8 cellular contexts compared by ENCODE assay signal in genomic region chr5:141604318-141604717, GRCh38. TPM values are rescaled to one million over a fixed set of nuclear protein-coding genes. Genes with fewer than 3 reads are reported as not detected.
A peak's percentile ranks its signal among the peaks of the same experiment; 100 is the strongest.
DNase-seq lines count a peak whose midpoint lies in the region; ATAC-seq, FAIRE-seq and TF ChIP-seq lines count a peak whose summit lies in the region.

No MANE protein-coding gene starts in this region.

- peaks cover 97% of the 10 kb centered on the region for H3K4me1 ChIP-seq in BLaER1
- peaks cover 2 to 97% (median 54%) of the 10 kb centered on the region in 9 donors for H3K4me1 ChIP-seq in heart right ventricle
- peaks cover 4 to 5% of the 10 kb centered on the region in 2 donors for H3K4me1 ChIP-seq in small intestine (ENCODE audit: control insufficient read depth in 2 of 2, insufficient read depth in 1 of 2, low read depth in 1 of 2, low read length in 1 of 2)

- H3K27me3 ChIP-seq in BLaER1: no peaks in the 10 kb centered on the region
- no peaks in the 10 kb centered on the region for H3K27me3 ChIP-seq in heart right ventricle
- no peaks in the 10 kb centered on the region for H3K27me3 ChIP-seq in small intestine (ENCODE audit: control insufficient read depth in 2 of 2, insufficient read depth in 2 of 2, low read length in 2 of 2)

- POLR2A ChIA-PET in activated CD4-positive, alpha-beta memory T cell treated with anti-CD3 and anti-CD28 coated beads, Interleukin-2, amount 10 ng/mL, durations not matched to agents 7 days and 5 days (lab: Charles Lee): interaction anchor here (1.0 to 4.9 kb wide), 4 partner anchors 10 to 32 kb away, joined by 3 to 57 read pairs (median 21); partner anchors contain the start of genes DIAPH1, HDAC3 and RELL2

- 0 out of 2 replicates have a peak, but pooled peaks cover 6% of the 10 kb centered on the region for H4K20me1 ChIP-seq in BLaER1

- peak overlapping the region; percentile 94 for H3K27ac Mint-ChIP-seq in activated CD4-positive, alpha-beta memory T cell treated with anti-CD3 and anti-CD28 coated beads, Interleukin-2, amount 10 ng/mL, durations not matched to agents 7 days and 5 days

- WGBS in heart right ventricle, 2 donors: 31 to 51% methylated on average over 3 of the region's 3 CpGs
- WGBS in small intestine, 3 donors: 12 to 29% (median 19%) methylated on average over 3 of the region's 3 CpGs

- intact Hi-C loops in heart right ventricle (cut with DNase I): no loop called here

- H3K9me3 Mint-ChIP-seq in activated CD4-positive, alpha-beta memory T cell treated with anti-CD3 and anti-CD28 coated beads, Interleukin-2, amount 10 ng/mL, durations not matched to agents 7 days and 5 days: no peaks in the 10 kb centered on the region

- H3K4me1 Mint-ChIP-seq in activated CD4-positive, alpha-beta memory T cell treated with anti-CD3 and anti-CD28 coated beads, Interleukin-2, amount 10 ng/mL, durations not matched to agents 7 days and 5 days: peaks cover 82% of the 10 kb centered on the region

- ATAC-seq in heart right ventricle: peak; percentile 76 to 97 (median 86)

- H3K27ac ChIP-seq in BLaER1 (peak overlapping the region; percentile 90), heart right ventricle (peak overlapping the region; percentile 12 to 88 (median 75)), small intestine (ENCODE audit: low read depth in 1 of 2, low read length in 1 of 2) (peak overlapping the region; percentile 48 to 75)

- FAIRE-seq in small intestine (lab: Jason Lieb, UNC): no peak

- DNase-seq in HUDEP-2 (lab: John Stamatoyannopoulos, UW; ENCODE audit: unreplicated experiment in 76 of 76): peak in 45 of 76 experiments; percentile 1 to 67 (median 27)
- DNase-seq in activated CD4-positive, alpha-beta memory T cell treated with anti-CD3 and anti-CD28 coated beads, Interleukin-2, amount 10 ng/mL, durations not matched to agents 7 days and 5 days: peak; percentile 25
- peak in 1 of 2 donors; percentile 62 for DNase-seq in heart right ventricle
- DNase-seq in small intestine: peak; percentile 72
- no peak for DNase-seq in activated CD4-positive, CD25-positive, alpha-beta regulatory T cell treated with anti-CD3 and anti-CD28 coated beads, Interleukin-2, amount 50 U/mL, for 72 hours
- no peak for DNase-seq in amygdala (lab: John Stamatoyannopoulos, UW)
- DNase-seq in NCI-H2107 (lab: John Stamatoyannopoulos, UW): no peak

- no peaks in the 10 kb centered on the region for H3K9me3 ChIP-seq in BLaER1
- no peaks in the 10 kb centered on the region for H3K9me3 ChIP-seq in heart right ventricle
- H3K9me3 ChIP-seq in small intestine (ENCODE audit: control insufficient read depth, low read depth): no peaks in the 10 kb centered on the region

- peak overlapping the region; percentile 68 for H3K4me3 Mint-ChIP-seq in activated CD4-positive, alpha-beta memory T cell treated with anti-CD3 and anti-CD28 coated beads, Interleukin-2, amount 10 ng/mL, durations not matched to agents 7 days and 5 days

- H3K4me3 ChIP-seq in BLaER1 (0 out of 2 replicates have a peak overlapping the region, but pooled peaks have one; percentile 11), heart right ventricle (peak overlapping the region in 1 of 10 donors; percentile 10), small intestine (ENCODE audit: low read depth in 1 of 2, low read length in 2 of 2) (peak overlapping the region in 1 of 2 donors; percentile 7)

- H3K36me3 ChIP-seq in BLaER1 (peaks cover 18% of the 10 kb centered on the region; the same call in 1 of the 2 replicates), heart right ventricle (peaks cover 0 to 5% (median 0%) of the 10 kb centered on the region in 9 donors), small intestine (ENCODE audit: control insufficient read depth in 2 of 2, insufficient read depth in 2 of 2, low read length in 2 of 2) (no peaks in the 10 kb centered on the region)

- CTCF ChIA-PET in activated CD4-positive, alpha-beta memory T cell treated with anti-CD3 and anti-CD28 coated beads, Interleukin-2, amount 10 ng/mL, durations not matched to agents 7 days and 5 days (lab: Charles Lee): interaction anchor here (0.7 to 14.6 kb wide), 6 partner anchors 8 to 40 kb away, joined by 3 to 198 read pairs (median 10); partner anchors contain the start of gene DIAPH1

- H3K4me2 ChIP-seq in BLaER1: peak overlapping the region; percentile 73

- H3K9ac ChIP-seq in BLaER1: peak overlapping the region; percentile 43; the same call in 1 of the 2 replicates

- TF ChIP-seq CTCF in heart right ventricle (IDR thresholded peaks at IDR 0.05): no peak

- no peaks in the 10 kb centered on the region for H3K27me3 Mint-ChIP-seq in activated CD4-positive, alpha-beta memory T cell treated with anti-CD3 and anti-CD28 coated beads, Interleukin-2, amount 10 ng/mL, durations not matched to agents 7 days and 5 days

- peaks cover 40% of the 10 kb centered on the region for H3K36me3 Mint-ChIP-seq in activated CD4-positive, alpha-beta memory T cell treated with anti-CD3 and anti-CD28 coated beads, Interleukin-2, amount 10 ng/mL, durations not matched to agents 7 days and 5 days (ENCODE audit: low read depth)

RNA-seq across cellular contexts. Expression of gene DIAPH1, which starts 14.5 kb away (rescaled TPM):
- 100 to 1,000 TPM; 317 to 323 TPM for total RNA-seq in activated CD4-positive, alpha-beta memory T cell treated with anti-CD3 and anti-CD28 coated beads, Interleukin-2, amount 10 ng/mL, durations not matched to agents 7 days and 5 days
- 10 to 100 TPM; 27.3 to 93.2 (median 46.9) TPM for total RNA-seq in heart right ventricle
- 10 to 100 TPM; 28.4 to 48.6 TPM for polyA plus RNA-seq in heart right ventricle
- polyA plus RNA-seq in small intestine: 10 to 100 TPM; 58.4 to 97.3 (median 87.8) TPM

RNA-seq across cellular contexts. Expression of gene HDAC3, which starts 32.3 kb away (rescaled TPM):
- total RNA-seq in activated CD4-positive, alpha-beta memory T cell treated with anti-CD3 and anti-CD28 coated beads, Interleukin-2, amount 10 ng/mL, durations not matched to agents 7 days and 5 days: 10 to 100 TPM; 72.0 to 77.9 TPM
- 10 to 100 TPM; 30.9 to 43.0 (median 32.7) TPM for total RNA-seq in heart right ventricle
- polyA plus RNA-seq in heart right ventricle (10 to 100 TPM; 27.7 to 38.2 TPM), small intestine (10 to 100 TPM; 39.0 to 56.2 (median 42.9) TPM)

RNA-seq across cellular contexts. Expression of gene RELL2, which starts 32.5 kb away (rescaled TPM):
- 10 to 100 TPM; 18.8 to 19.4 TPM for total RNA-seq in activated CD4-positive, alpha-beta memory T cell treated with anti-CD3 and anti-CD28 coated beads, Interleukin-2, amount 10 ng/mL, durations not matched to agents 7 days and 5 days
- total RNA-seq in heart right ventricle: 1 to 10 TPM in 2 of 10 donors, under 1 TPM in 8; 0.33 to 1.3 (median 0.51) TPM
- polyA plus RNA-seq in heart right ventricle (1 to 10 TPM; 2.6 to 3.2 TPM), small intestine (1 to 10 TPM; 3.4 to 5.4 (median 4.3) TPM)

RNA-seq across cellular contexts. Expression of gene FCHSD1, which starts 46.9 kb away (rescaled TPM):
- 10 to 100 TPM; 69.8 to 71.8 TPM for total RNA-seq in activated CD4-positive, alpha-beta memory T cell treated with anti-CD3 and anti-CD28 coated beads, Interleukin-2, amount 10 ng/mL, durations not matched to agents 7 days and 5 days
- total RNA-seq in heart right ventricle: 1 to 10 TPM; 1.2 to 6.5 (median 2.6) TPM
- polyA plus RNA-seq in heart right ventricle: 1 to 10 TPM; 2.9 to 6.8 TPM
- 10 to 100 TPM in 2 of 3 donors, 1 to 10 TPM in 1; 8.3 to 14.8 (median 12.4) TPM for polyA plus RNA-seq in small intestine

Comparison
In these comparisons a context has a peak if more than half of its experiments do, and no peak if none do; other contexts are left out.
1. DNase-seq: peak in HUDEP-2 (45 of 76), activated CD4-positive, alpha-beta memory T cell treated with anti-CD3 and anti-CD28 coated beads, Interleukin-2, amount 10 ng/mL, durations not matched to agents 7 days and 5 days (single experiment) and small intestine (single experiment); none in activated CD4-positive, CD25-positive, alpha-beta regulatory T cell treated with anti-CD3 and anti-CD28 coated beads, Interleukin-2, amount 50 U/mL, for 72 hours (single experiment), amygdala (0 of 56) and NCI-H2107 (single experiment).
2. RNA of gene RELL2, which starts 32.5 kb away (total RNA-seq): 18.8 to 19.4 TPM in activated CD4-positive, alpha-beta memory T cell treated with anti-CD3 and anti-CD28 coated beads, Interleukin-2, amount 10 ng/mL, durations not matched to agents 7 days and 5 days; 0.33 to 1.3 TPM in heart right ventricle; every median in the first group is over 4 times any median in the second.
3. Peak in every context shown above with its lines, with median percentiles within 50 percentile points of each other: H3K27ac ChIP-seq.